1 cellular context compared by ENCODE assay signal in genomic region chr12:26119391-26119981, GRCh38.
TF ChIP-seq lines count a peak whose summit lies in the region.

No MANE protein-coding gene starts in this region.

TF ChIP-seq in IMR-90, 13 proteins besides CTCF, POLR2A, EP300 and RAD21 (continued from another document):
- TF ChIP-seq USF2 (IDR thresholded peaks at IDR 0.05; ENCODE audit: low read depth, low read length) (no peak), SMC3 (IDR thresholded peaks at IDR 0.05; ENCODE audit: low read depth, low read length) (peak; percentile 85)
TF ChIP-seq in IMR-90: peak in this region for 1.
